Comparison of ENCODE assay signal across 1 cellular context in the genomic region with DNA sequence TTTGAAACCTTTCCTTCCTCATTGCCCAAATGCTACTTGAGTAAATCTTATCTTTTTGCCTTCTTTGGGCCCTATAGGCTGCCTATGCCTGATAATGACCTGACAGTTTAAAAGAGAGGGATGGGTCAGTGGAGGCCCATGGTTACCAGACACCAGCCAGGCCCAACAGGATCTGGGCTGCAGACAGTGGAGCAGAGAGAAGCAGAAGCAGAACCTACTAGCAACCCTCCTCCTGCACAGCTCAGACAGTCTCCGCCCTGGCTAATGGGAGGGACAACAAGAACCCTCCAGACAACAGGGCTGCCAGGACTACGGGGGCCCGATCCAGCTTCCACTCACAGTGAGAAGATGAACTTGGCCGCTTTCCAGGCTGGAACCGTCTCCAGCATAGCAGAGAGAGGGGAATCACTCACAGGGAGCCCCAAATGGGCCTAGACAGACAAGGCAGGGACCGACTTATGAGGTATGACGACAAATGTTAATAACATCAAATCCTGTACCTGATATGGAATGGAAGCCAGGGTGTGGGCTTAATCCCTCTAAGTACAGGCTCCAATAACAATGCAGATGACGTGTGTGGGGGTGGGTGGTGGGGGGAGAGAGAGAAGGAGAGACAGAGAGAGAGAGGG.
TF ChIP-seq lines count a peak whose summit lies in the region.

No MANE protein-coding gene starts in this region.

TF ChIP-seq in WTC11, 78 proteins besides CTCF, POLR2A, EP300 and RAD21 (continued from another document):
- TF ChIP-seq ERG (CRISPR knock-in tag; IDR thresholded peaks at IDR 0.05): no peak
- TF ChIP-seq ZNF317 (CRISPR knock-in tag; IDR thresholded peaks at IDR 0.05; ENCODE audit: borderline replicate concordance, low read depth): no peak
- no peak for TF ChIP-seq KAT7 (CRISPR knock-in tag; IDR thresholded peaks at IDR 0.05; ENCODE audit: borderline replicate concordance)
- TF ChIP-seq, protein P1, sequence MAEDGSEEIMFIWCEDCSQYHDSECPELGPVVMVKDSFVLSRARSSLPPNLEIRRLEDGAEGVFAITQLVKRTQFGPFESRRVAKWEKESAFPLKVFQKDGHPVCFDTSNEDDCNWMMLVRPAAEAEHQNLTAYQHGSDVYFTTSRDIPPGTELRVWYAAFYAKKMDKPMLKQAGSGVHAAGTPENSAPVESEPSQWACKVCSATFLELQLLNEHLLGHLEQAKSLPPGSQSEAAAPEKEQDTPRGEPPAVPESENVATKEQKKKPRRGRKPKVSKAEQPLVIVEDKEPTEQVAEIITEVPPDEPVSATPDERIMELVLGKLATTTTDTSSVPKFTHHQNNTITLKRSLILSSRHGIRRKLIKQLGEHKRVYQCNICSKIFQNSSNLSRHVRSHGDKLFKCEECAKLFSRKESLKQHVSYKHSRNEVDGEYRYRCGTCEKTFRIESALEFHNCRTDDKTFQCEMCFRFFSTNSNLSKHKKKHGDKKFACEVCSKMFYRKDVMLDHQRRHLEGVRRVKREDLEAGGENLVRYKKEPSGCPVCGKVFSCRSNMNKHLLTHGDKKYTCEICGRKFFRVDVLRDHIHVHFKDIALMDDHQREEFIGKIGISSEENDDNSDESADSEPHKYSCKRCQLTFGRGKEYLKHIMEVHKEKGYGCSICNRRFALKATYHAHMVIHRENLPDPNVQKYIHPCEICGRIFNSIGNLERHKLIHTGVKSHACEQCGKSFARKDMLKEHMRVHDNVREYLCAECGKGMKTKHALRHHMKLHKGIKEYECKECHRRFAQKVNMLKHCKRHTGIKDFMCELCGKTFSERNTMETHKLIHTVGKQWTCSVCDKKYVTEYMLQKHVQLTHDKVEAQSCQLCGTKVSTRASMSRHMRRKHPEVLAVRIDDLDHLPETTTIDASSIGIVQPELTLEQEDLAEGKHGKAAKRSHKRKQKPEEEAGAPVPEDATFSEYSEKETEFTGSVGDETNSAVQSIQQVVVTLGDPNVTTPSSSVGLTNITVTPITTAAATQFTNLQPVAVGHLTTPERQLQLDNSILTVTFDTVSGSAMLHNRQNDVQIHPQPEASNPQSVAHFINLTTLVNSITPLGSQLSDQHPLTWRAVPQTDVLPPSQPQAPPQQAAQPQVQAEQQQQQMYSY (CRISPR knock-in tag; IDR thresholded peaks at IDR 0.05): no peak
- no peak for TF ChIP-seq MXD4 (CRISPR knock-in tag; IDR thresholded peaks at IDR 0.05; ENCODE audit: borderline replicate concordance)
